ENCODE assay signal across 18 cellular contexts in genomic region chr5:122576266-122577016, GRCh38.
"Had no signal": no experiment of that assay in that cellular context is flagged by ENCODE, and none has a peak within 500 bp of the region (broad histone marks: within the 10 kb centered on the region; RNA-seq: fewer than 3 reads in every experiment).

No MANE protein-coding gene starts in this region.

- H3K27ac ChIP-seq: thyroid gland had no signal

- H3K9me3 ChIP-seq: thyroid gland had no signal

- H3K36me3 ChIP-seq: thyroid gland had no signal

- H3K4me3 ChIP-seq: thyroid gland had no signal

- DNase-seq: activated CD4-positive, alpha-beta T cell treated with anti-CD3 and anti-CD28 coated beads for 48 hours; activated CD4-positive, CD25-positive, alpha-beta regulatory T cell; activated CD8-positive, alpha-beta T cell treated with anti-CD3 and anti-CD28 coated beads for 36 hours; activated naive CD4-positive, alpha-beta T cell treated with Interleukin-2 at 50 U/mL for 16 hours; activated naive CD8-positive, alpha-beta T cell treated with anti-CD3 and anti-CD28 coated beads, Interleukin-2, amount 10 ng/mL, durations not matched to agents 7 days and 5 days; activated T-cell treated with anti-CD3 and anti-CD28 coated beads, Interleukin-2, amount 50 U/mL, for 1 hour; anterior cingulate cortex; hypothalamus; midbrain; nephron progenitor cell; nucleus accumbens; retina; stimulated activated CD4-positive, alpha-beta T cell treated with anti-CD3 and anti-CD28 coated beads, Interleukin-12 subunit alpha, Interleukin-12 subunit beta, amount 100 ng/mL, for 4 hours; stimulated activated CD4-positive, alpha-beta T cell treated with anti-CD3 and anti-CD28 coated beads, Interleukin-1b, Interleukin-23, amount 100 ng/mL, for 48 hours; stimulated activated CD8-positive, alpha-beta memory T cell treated with anti-CD3 and anti-CD28 coated beads, Interleukin-4, amount 100 ng/mL, for 48 hours; stimulated activated naive CD4-positive, alpha-beta T cell; T-cell; thyroid gland had no signal

- H3K27me3 ChIP-seq: thyroid gland had no signal
